In genomic region chr17:2777242-2777867, GRCh38 we compare ENCODE assay signal across 10 cellular contexts. TPM values are rescaled to one million over a fixed set of nuclear protein-coding genes. Genes with fewer than 3 reads are reported as not detected.
DNase-seq lines count a peak whose midpoint lies in the region; ATAC-seq and FAIRE-seq lines count a peak whose summit lies in the region.
"Had no signal": no experiment of that assay in that cellular context is flagged by ENCODE, and none has a peak within 500 bp of the region (broad histone marks: within the 10 kb centered on the region; RNA-seq: fewer than 3 reads in every experiment).

No MANE protein-coding gene starts in this region.

- ATAC-seq in stimulated activated effector memory CD8-positive, alpha-beta T cell treated with anti-CD3 and anti-CD28 coated beads, Interleukin-12 subunit alpha, Interleukin-12 subunit beta, amount 100 ng/mL, for 72 hours, result no peak

- peak overlapping the region; percentile 71 for H3K4me3 ChIP-seq in iPS DF 6.9 (ENCODE audit: low read length)

- H3K4me3 Mint-ChIP-seq in activated T-cell treated with anti-CD3 and anti-CD28 coated beads, Interleukin-2, amount 50 U/mL, for 24 hours, result peak overlapping the region; percentile 64
- H3K4me3 Mint-ChIP-seq in stimulated activated effector memory CD8-positive, alpha-beta T cell treated with anti-CD3 and anti-CD28 coated beads, Interleukin-12 subunit alpha, Interleukin-12 subunit beta, amount 100 ng/mL, for 72 hours, result peak overlapping the region; percentile 39
- H3K4me3 Mint-ChIP-seq: activated T-helper 1 cell treated with anti-CD3 and anti-CD28 coated beads, Interleukin-12 subunit alpha, Interleukin-12 subunit beta, Interleukin-2, Interleukin-4 antibody, amounts not matched to agents 30 ng/mL and 10 ng/mL and 1 ng/mL, durations not matched to agents 14 hours and 24 hours and 36 hours had no signal

- H3K36me3 Mint-ChIP-seq in activated T-cell treated with anti-CD3 and anti-CD28 coated beads, Interleukin-2, amount 50 U/mL, for 24 hours (ENCODE audit: low read depth), result no peaks in the 10 kb centered on the region
- H3K36me3 Mint-ChIP-seq in stimulated activated effector memory CD8-positive, alpha-beta T cell treated with anti-CD3 and anti-CD28 coated beads, Interleukin-12 subunit alpha, Interleukin-12 subunit beta, amount 100 ng/mL, for 72 hours, result no peaks in the 10 kb centered on the region

- no peaks in the 10 kb centered on the region for H3K9me3 Mint-ChIP-seq in activated T-cell treated with anti-CD3 and anti-CD28 coated beads, Interleukin-2, amount 50 U/mL, for 24 hours
- H3K9me3 Mint-ChIP-seq in stimulated activated effector memory CD8-positive, alpha-beta T cell treated with anti-CD3 and anti-CD28 coated beads, Interleukin-12 subunit alpha, Interleukin-12 subunit beta, amount 100 ng/mL, for 72 hours, result no peaks in the 10 kb centered on the region
- H3K9me3 Mint-ChIP-seq: activated T-helper 1 cell treated with anti-CD3 and anti-CD28 coated beads, Interleukin-12 subunit alpha, Interleukin-12 subunit beta, Interleukin-2, Interleukin-4 antibody, amounts not matched to agents 30 ng/mL and 10 ng/mL and 1 ng/mL, durations not matched to agents 14 hours and 24 hours and 36 hours had no signal

- H3K4me1 Mint-ChIP-seq in activated T-cell treated with anti-CD3 and anti-CD28 coated beads, Interleukin-2, amount 50 U/mL, for 24 hours (ENCODE audit: low read depth), result peaks cover 9% of the 10 kb centered on the region
- peaks cover 24% of the 10 kb centered on the region for H3K4me1 Mint-ChIP-seq in stimulated activated effector memory CD8-positive, alpha-beta T cell treated with anti-CD3 and anti-CD28 coated beads, Interleukin-12 subunit alpha, Interleukin-12 subunit beta, amount 100 ng/mL, for 72 hours

- no peaks in the 10 kb centered on the region for H3K9me3 ChIP-seq in iPS DF 6.9 (ENCODE audit: control insufficient read depth, insufficient read depth, low read length)

- peaks cover 63% of the 10 kb centered on the region for H3K27me3 Mint-ChIP-seq in activated T-cell treated with anti-CD3 and anti-CD28 coated beads, Interleukin-2, amount 50 U/mL, for 24 hours

- no peaks in the 10 kb centered on the region for H3K4me1 ChIP-seq in iPS DF 6.9 (ENCODE audit: control insufficient read depth, insufficient read depth, low read length)

- H3K27ac Mint-ChIP-seq in activated T-cell treated with anti-CD3 and anti-CD28 coated beads, Interleukin-2, amount 50 U/mL, for 24 hours, result no peak overlapping the region
- H3K27ac Mint-ChIP-seq in stimulated activated effector memory CD8-positive, alpha-beta T cell treated with anti-CD3 and anti-CD28 coated beads, Interleukin-12 subunit alpha, Interleukin-12 subunit beta, amount 100 ng/mL, for 72 hours, result no peak overlapping the region
- H3K27ac Mint-ChIP-seq: activated T-helper 1 cell treated with anti-CD3 and anti-CD28 coated beads, Interleukin-12 subunit alpha, Interleukin-12 subunit beta, Interleukin-2, Interleukin-4 antibody, amounts not matched to agents 30 ng/mL and 10 ng/mL and 1 ng/mL, durations not matched to agents 14 hours and 24 hours and 36 hours had no signal

- no peak overlapping the region for H3K27ac ChIP-seq in iPS DF 6.9 (ENCODE audit: low read length)

- DNase-seq in activated T-cell treated with anti-CD3 and anti-CD28 coated beads, Interleukin-2, amount 50 U/mL, for 24 hours, result no peak
- no peak for DNase-seq in activated T-cell treated with anti-CD3 and anti-CD28 coated beads, Interleukin-2, amount 50 U/mL, for 48 hours
- peak; percentile 52 for DNase-seq in SK-N-DZ (ENCODE audit: low spot score)
- DNase-seq in iPS DF 6.9 (ENCODE audit: low read depth, low spot score), result no peak
- DNase-seq in stimulated activated effector memory CD8-positive, alpha-beta T cell treated with anti-CD3 and anti-CD28 coated beads, Interleukin-12 subunit alpha, Interleukin-12 subunit beta, amount 100 ng/mL, for 72 hours (ENCODE audit: low spot score in 2 of 2), result no peak
- no peak for DNase-seq in GM19239 (ENCODE audit: insufficient read length, low spot score)
- DNase-seq in activated CD4-positive, alpha-beta T cell treated with anti-CD3 and anti-CD28 coated beads, Interleukin-2, amount 50 U/mL, for 48 hours, result no peak
- no peak for DNase-seq in NCI-H146 (lab: John Stamatoyannopoulos, UW)
- DNase-seq: stimulated activated CD4-positive, alpha-beta T cell treated with anti-CD3 and anti-CD28 coated beads, Interleukin-4, amount 100 ng/mL, for 24 hours had no signal

- whole genome bisulfite sequencing in iPS DF 6.9 (ENCODE audit: insufficient coverage, insufficient read length), result no CpG with 5 or more reads among the region's 11 CpGs

- no peaks in the 10 kb centered on the region for H3K36me3 ChIP-seq in iPS DF 6.9 (ENCODE audit: control insufficient read depth, insufficient read depth, low read length)

- no peak for FAIRE-seq in GM19239 (lab: Jason Lieb, UNC)

- no peaks in the 10 kb centered on the region for H3K27me3 ChIP-seq in iPS DF 6.9 (ENCODE audit: control insufficient read depth, insufficient read depth, low read length)

RNA-seq across cellular contexts. Expression of gene RAP1GAP2, which starts 18.9 kb away (rescaled TPM):
- 11.6 and 12.0 TPM in 2 replicates for polyA plus RNA-seq in SK-N-DZ (2014; cell fraction: cytosol; rRNA removed)
- 32.4 and 37.7 TPM in 2 replicates for polyA plus RNA-seq in SK-N-DZ (2014; cell fraction: nucleus; rRNA removed)

RNA-seq across cellular contexts. Expression of gene CCDC92B, which starts 27.9 kb away (rescaled TPM):
- polyA plus RNA-seq in SK-N-DZ (2014; cell fraction: cytosol; rRNA removed), result 4.1 and 5.3 TPM in 2 replicates
- polyA plus RNA-seq in SK-N-DZ (2014; cell fraction: nucleus; rRNA removed), result 3.3 and 4.9 TPM in 2 replicates
